ENCODE assay signal across 20 cellular contexts in genomic region chr4:102772738-102773340, GRCh38. TPM values are rescaled to one million over a fixed set of nuclear protein-coding genes. Genes with fewer than 3 reads are reported as not detected.
DNase-seq lines count a peak whose midpoint lies in the region; ATAC-seq and FAIRE-seq lines count a peak whose summit lies in the region.
"Had no signal": no experiment of that assay in that cellular context is flagged by ENCODE, and none has a peak within 500 bp of the region (broad histone marks: within the 10 kb centered on the region; RNA-seq: fewer than 3 reads in every experiment).

No MANE protein-coding gene starts in this region.

- no peaks in the 10 kb centered on the region for H3K36me3 Mint-ChIP-seq in activated T-helper 17 cell treated with anti-CD3 and anti-CD28 coated beads, Interleukin-2, amount 50 U/mL, for 72 hours (ENCODE audit: low read depth)
- H3K36me3 Mint-ChIP-seq: CD8-positive, alpha-beta memory T cell had no signal

- H3K9me3 Mint-ChIP-seq in activated T-helper 17 cell treated with anti-CD3 and anti-CD28 coated beads, Interleukin-2, amount 50 U/mL, for 72 hours = no peaks in the 10 kb centered on the region
- H3K9me3 Mint-ChIP-seq: CD8-positive, alpha-beta memory T cell; GM23338; H9; HFFc6 had no signal

- no peak overlapping the region for H3K9ac ChIP-seq in mesenchymal stem cell (ENCODE audit: low read length)
- H3K9ac ChIP-seq: BLaER1 had no signal

- WGBS in mesenchymal stem cell = 100% methylated on average over 1 of the region's 4 CpGs

- H3K27ac ChIP-seq in mesenchymal stem cell (ENCODE audit: low read length, poor library complexity, severe bottlenecking) = no peak overlapping the region
- H3K27ac ChIP-seq: BLaER1, C4-2B had no signal

- ATAC-seq in activated T-helper 17 cell treated with anti-CD3 and anti-CD28 coated beads, Interleukin-2, amount 50 U/mL, for 72 hours (replicated peaks) = peak; percentile 37
- no peak for ATAC-seq in GM18870 (IDR thresholded peaks at IDR 0.05; ENCODE audit: unreplicated experiment)
- ATAC-seq: GM23338, HCT116 had no signal

- no peak overlapping the region for H3K4ac ChIP-seq in mesenchymal stem cell (ENCODE audit: low read depth in 1 of 2, low read length in 2 of 2)

- no peak overlapping the region for H3K27ac Mint-ChIP-seq in activated T-helper 17 cell treated with anti-CD3 and anti-CD28 coated beads, Interleukin-2, amount 50 U/mL, for 72 hours
- H3K27ac Mint-ChIP-seq: CD4-positive, alpha-beta T cell; CD8-positive, alpha-beta memory T cell; GM23338; H9; HFFc6 had no signal

- H2BK5ac ChIP-seq in mesenchymal stem cell (ENCODE audit: low read depth, low read length, poor library complexity, severe bottlenecking) = no peak overlapping the region

- no peak overlapping the region for H3K4me3 Mint-ChIP-seq in activated T-helper 17 cell treated with anti-CD3 and anti-CD28 coated beads, Interleukin-2, amount 50 U/mL, for 72 hours
- H3K4me3 Mint-ChIP-seq: CD4-positive, alpha-beta T cell; CD8-positive, alpha-beta memory T cell; GM23338; H9; HFFc6 had no signal

- no peak overlapping the region for H2AFZ ChIP-seq in mesenchymal stem cell (ENCODE audit: low read depth, low read length)
- H2AFZ ChIP-seq: GM23338 had no signal

- no peaks in the 10 kb centered on the region for H3K27me3 ChIP-seq in mesenchymal stem cell (ENCODE audit: control insufficient read depth in 1 of 2, insufficient read depth in 1 of 2, low read length in 2 of 2)
- H3K27me3 ChIP-seq: BLaER1 had no signal

- no peaks in the 10 kb centered on the region for H3K4me1 ChIP-seq in mesenchymal stem cell (ENCODE audit: control insufficient read depth, insufficient read depth, low read depth, low read length)

- peak; percentile 54 for FAIRE-seq in GM18507 (lab: Jason Lieb, UNC)
- FAIRE-seq: G401.6, GM12892 had no signal

- H4K91ac ChIP-seq in mesenchymal stem cell (ENCODE audit: low read length) = no peak overlapping the region

- no peaks in the 10 kb centered on the region for H3K36me3 ChIP-seq in mesenchymal stem cell (ENCODE audit: control insufficient read depth in 1 of 2, insufficient read depth in 2 of 2, low read depth in 1 of 2, low read length in 2 of 2)
- H3K36me3 ChIP-seq: BLaER1 had no signal

- H3K4me1 Mint-ChIP-seq in activated T-helper 17 cell treated with anti-CD3 and anti-CD28 coated beads, Interleukin-2, amount 50 U/mL, for 72 hours = no peaks in the 10 kb centered on the region
- H3K4me1 Mint-ChIP-seq: CD8-positive, alpha-beta memory T cell; GM23338; H9 had no signal

- H3K4me2 ChIP-seq in mesenchymal stem cell (ENCODE audit: low read length, poor library complexity, severe bottlenecking) = no peak overlapping the region
- H3K4me2 ChIP-seq: BLaER1, GM23338 had no signal

- no peak overlapping the region for H2BK120ac ChIP-seq in mesenchymal stem cell (ENCODE audit: low read depth, low read length)

- H3K79me1 ChIP-seq in mesenchymal stem cell (replicated peaks; ENCODE audit: low read length, poor library complexity, severe bottlenecking) = no peaks in the 10 kb centered on the region

- H3K9me3 ChIP-seq in mesenchymal stem cell (ENCODE audit: control insufficient read depth, low read length) = no peaks in the 10 kb centered on the region

- DNase-seq in GM18507 (ENCODE audit: extremely low spot score, insufficient read length, low read depth) = no peak
- peak; percentile 55 for DNase-seq in mesenchymal stem cell
- DNase-seq in COLO668 (lab: John Stamatoyannopoulos, UW; ENCODE audit: unreplicated experiment) = no peak
- no peak for DNase-seq in NCI-H1105 treated with DMSO at 0.1 percent for 48 hours (lab: John Stamatoyannopoulos, UW)
- DNase-seq: Calu3; CD4-positive, alpha-beta T cell; CD8-positive, alpha-beta memory T cell; COR-L47; DMS153; DND-41; H9; HFFc6 had no signal

- H4K8ac ChIP-seq in mesenchymal stem cell (ENCODE audit: low read length) = no peak overlapping the region

- no peak overlapping the region for H3K18ac ChIP-seq in mesenchymal stem cell (ENCODE audit: low read depth in 1 of 2, low read length in 2 of 2)

- H3K14ac ChIP-seq in mesenchymal stem cell (ENCODE audit: low read length in 2 of 2) = no peak overlapping the region

- H2BK12ac ChIP-seq in mesenchymal stem cell (ENCODE audit: low read length in 2 of 2) = no peak overlapping the region

- no peak overlapping the region for H2AK5ac ChIP-seq in mesenchymal stem cell (ENCODE audit: low read length, severe bottlenecking)

- H3K23ac ChIP-seq in mesenchymal stem cell (ENCODE audit: low read length in 2 of 2) = no peak overlapping the region

- no peaks in the 10 kb centered on the region for H3K27me3 Mint-ChIP-seq in activated T-helper 17 cell treated with anti-CD3 and anti-CD28 coated beads, Interleukin-2, amount 50 U/mL, for 72 hours

- H3K4me3 ChIP-seq in mesenchymal stem cell (ENCODE audit: insufficient read depth in 1 of 2, low read depth in 1 of 2, low read length in 2 of 2) = no peak overlapping the region
- H3K4me3 ChIP-seq: BLaER1, GM23338 had no signal

- no peak overlapping the region for H2BK15ac ChIP-seq in mesenchymal stem cell (ENCODE audit: low read depth, poor library complexity, severe bottlenecking)

RNA-seq across cellular contexts. Expression of gene MANBA, which starts 12.1 kb away (rescaled TPM):
- 10 to 100 TPM in 1 of 2 donors, 1 to 10 TPM in 1; 10.0 to 13.6 TPM for total RNA-seq in activated T-helper 17 cell treated with anti-CD3 and anti-CD28 coated beads, Interleukin-2, amount 50 U/mL, for 72 hours
- polyA plus RNA-seq in mesenchymal stem cell (2013, experiment 1 of 2) = 68.5 TPM
- polyA plus RNA-seq in mesenchymal stem cell (2013, experiment 2 of 2) = 66.9 TPM

RNA-seq across cellular contexts. Expression of gene UBE2D3, which starts 54.5 kb away (rescaled TPM):
- 100 to 1,000 TPM; 403 to 450 TPM for total RNA-seq in activated T-helper 17 cell treated with anti-CD3 and anti-CD28 coated beads, Interleukin-2, amount 50 U/mL, for 72 hours
- polyA plus RNA-seq in mesenchymal stem cell (2013, experiment 1 of 2) = 603 TPM
- 627 TPM for polyA plus RNA-seq in mesenchymal stem cell (2013, experiment 2 of 2)
